In the genomic region with DNA sequence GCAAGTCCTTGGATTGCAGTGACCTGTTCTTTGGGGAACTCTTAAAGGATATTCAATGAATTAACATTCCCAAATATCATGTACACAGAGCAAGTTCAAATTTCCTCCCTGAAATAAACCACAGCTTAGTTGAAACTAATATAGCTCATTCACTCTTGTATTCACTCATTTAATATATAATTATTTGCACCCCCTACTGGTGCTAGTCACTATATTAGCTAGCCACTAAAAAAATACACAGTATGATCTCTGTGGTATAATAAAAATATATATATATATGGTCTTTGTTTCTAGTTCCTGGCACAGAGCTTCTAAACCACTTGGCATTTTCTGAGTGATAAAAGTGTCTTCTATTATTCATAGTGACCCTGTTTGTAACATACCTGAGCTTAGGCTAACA, we compare ENCODE assay signal across 3 cellular contexts.
TF ChIP-seq lines count a peak whose summit lies in the region.

No MANE protein-coding gene starts in this region.

TF ChIP-seq in SK-N-SH, 30 proteins besides CTCF, POLR2A, EP300 and RAD21 (continued from another document):
- TF ChIP-seq TEAD4 (IDR thresholded peaks at IDR 0.05; ENCODE audit: borderline replicate concordance, insufficient read depth) (no peak), TCF12 (IDR thresholded peaks at IDR 0.05) (no peak)
- TF ChIP-seq, protein P1, sequence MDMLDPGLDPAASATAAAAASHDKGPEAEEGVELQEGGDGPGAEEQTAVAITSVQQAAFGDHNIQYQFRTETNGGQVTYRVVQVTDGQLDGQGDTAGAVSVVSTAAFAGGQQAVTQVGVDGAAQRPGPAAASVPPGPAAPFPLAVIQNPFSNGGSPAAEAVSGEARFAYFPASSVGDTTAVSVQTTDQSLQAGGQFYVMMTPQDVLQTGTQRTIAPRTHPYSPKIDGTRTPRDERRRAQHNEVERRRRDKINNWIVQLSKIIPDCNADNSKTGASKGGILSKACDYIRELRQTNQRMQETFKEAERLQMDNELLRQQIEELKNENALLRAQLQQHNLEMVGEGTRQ (IDR thresholded peaks at IDR 0.05; ENCODE audit: borderline replicate concordance, low read depth, low read length): no peak

TF ChIP-seq in SK-N-SH treated with all-trans-retinoic acid at 6 μM for 48 hours, 23 proteins besides CTCF, POLR2A, EP300 and RAD21 (continued from another document):
- TF ChIP-seq ZNF565 (CRISPR knock-in tag; conservative IDR thresholded peaks at IDR 0.05; ENCODE audit: low read depth) (no peak), TOX (CRISPR knock-in tag; IDR thresholded peaks at IDR 0.05; ENCODE audit: borderline replicate concordance) (no peak), ZNF70 (CRISPR knock-in tag; IDR thresholded peaks at IDR 0.05) (no peak), PPARA (CRISPR knock-in tag; IDR thresholded peaks at IDR 0.05; ENCODE audit: borderline replicate concordance) (no peak), ZFP30 (CRISPR knock-in tag; IDR thresholded peaks at IDR 0.05) (no peak), BACH2 (CRISPR knock-in tag; IDR thresholded peaks at IDR 0.05; ENCODE audit: borderline replicate concordance) (no peak), ZNF8 (CRISPR knock-in tag; IDR thresholded peaks at IDR 0.05) (no peak), ARNTL (CRISPR knock-in tag; IDR thresholded peaks at IDR 0.05; ENCODE audit: borderline replicate concordance, low read depth) (no peak), SNAI2 (CRISPR knock-in tag; IDR thresholded peaks at IDR 0.05) (no peak)
- TF ChIP-seq, protein P2, sequence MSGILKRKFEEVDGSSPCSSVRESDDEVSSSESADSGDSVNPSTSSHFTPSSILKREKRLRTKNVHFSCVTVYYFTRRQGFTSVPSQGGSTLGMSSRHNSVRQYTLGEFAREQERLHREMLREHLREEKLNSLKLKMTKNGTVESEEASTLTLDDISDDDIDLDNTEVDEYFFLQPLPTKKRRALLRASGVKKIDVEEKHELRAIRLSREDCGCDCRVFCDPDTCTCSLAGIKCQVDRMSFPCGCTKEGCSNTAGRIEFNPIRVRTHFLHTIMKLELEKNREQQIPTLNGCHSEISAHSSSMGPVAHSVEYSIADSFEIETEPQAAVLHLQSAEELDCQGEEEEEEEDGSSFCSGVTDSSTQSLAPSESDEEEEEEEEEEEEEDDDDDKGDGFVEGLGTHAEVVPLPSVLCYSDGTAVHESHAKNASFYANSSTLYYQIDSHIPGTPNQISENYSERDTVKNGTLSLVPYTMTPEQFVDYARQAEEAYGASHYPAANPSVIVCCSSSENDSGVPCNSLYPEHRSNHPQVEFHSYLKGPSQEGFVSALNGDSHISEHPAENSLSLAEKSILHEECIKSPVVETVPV (CRISPR knock-in tag; IDR thresholded peaks at IDR 0.05): no peak

TF ChIP-seq in endothelial cell of umbilical vein, 7 proteins besides CTCF, POLR2A, EP300 and RAD21 (continued from another document):
- TF ChIP-seq, protein P3, sequence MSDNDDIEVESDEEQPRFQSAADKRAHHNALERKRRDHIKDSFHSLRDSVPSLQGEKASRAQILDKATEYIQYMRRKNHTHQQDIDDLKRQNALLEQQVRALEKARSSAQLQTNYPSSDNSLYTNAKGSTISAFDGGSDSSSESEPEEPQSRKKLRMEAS (IDR thresholded peaks at IDR 0.05; ENCODE audit: insufficient read depth, insufficient read length): no peak
- TF ChIP-seq JUN (IDR thresholded peaks at IDR 0.05; ENCODE audit: borderline replicate concordance, insufficient read depth, insufficient read length, low read depth): no peak
- no peak for TF ChIP-seq EZH2 (IDR thresholded peaks at IDR 0.05; ENCODE audit: borderline replicate concordance, low read depth, low read length, severe bottlenecking)
- TF ChIP-seq FOS (IDR thresholded peaks at IDR 0.05; ENCODE audit: borderline replicate concordance, insufficient read depth, low read length): no peak
- no peak for TF ChIP-seq POLR2AphosphoS5 (IDR thresholded peaks at IDR 0.05; ENCODE audit: insufficient read depth, low read depth, low read length)
- no peak for TF ChIP-seq GATA2 (IDR thresholded peaks at IDR 0.05; ENCODE audit: insufficient read depth, insufficient read length, low read depth, low read length)
